Comparison of ENCODE assay signal across 1 cellular context in genomic region chr11:86289508-86290280, GRCh38.
TF ChIP-seq lines count a peak whose summit lies in the region.

No MANE protein-coding gene starts in this region.

TF ChIP-seq in K562, 482 proteins besides CTCF, POLR2A, EP300 and RAD21:
- peak; percentile 70 for TF ChIP-seq NFIC (IDR thresholded peaks at IDR 0.05)
